Comparison of ENCODE assay signal across 29 cellular contexts in the genomic region with DNA sequence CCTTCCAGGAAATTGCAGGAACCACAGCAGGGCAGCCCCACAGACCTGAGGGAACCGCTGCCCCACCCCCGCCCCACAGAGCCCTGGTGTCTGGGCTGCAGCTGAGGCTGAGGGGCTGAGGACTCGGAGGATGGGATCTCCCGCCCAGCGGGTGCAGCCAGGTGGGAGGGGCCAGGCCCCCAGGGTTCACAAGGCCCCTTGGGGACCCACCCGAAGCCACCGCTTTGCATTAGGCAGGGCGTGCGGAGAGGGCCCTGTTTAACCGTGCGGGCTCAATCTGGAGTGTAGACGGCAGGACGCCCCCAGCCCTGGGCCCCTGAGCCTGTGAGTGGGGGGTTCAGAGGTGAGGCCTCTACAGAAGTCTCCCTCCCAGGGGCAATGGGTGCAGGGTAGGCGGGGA. TPM values are rescaled to one million over a fixed set of nuclear protein-coding genes. Genes with fewer than 3 reads are reported as not detected.
A peak's percentile ranks its signal among the peaks of the same experiment; 100 is the strongest.
DNase-seq lines count a peak whose midpoint lies in the region; ATAC-seq, FAIRE-seq and TF ChIP-seq lines count a peak whose summit lies in the region.
"Had no signal": no experiment of that assay in that cellular context is flagged by ENCODE, and none has a peak within 500 bp of the region (broad histone marks: within the 10 kb centered on the region; RNA-seq: fewer than 3 reads in every experiment).

No MANE protein-coding gene starts in this region.

- peaks cover 96% of the 10 kb centered on the region for H4K20me1 ChIP-seq in DND-41 (ENCODE audit: insufficient read depth, low read length)
- H4K20me1 ChIP-seq in IMR-90 (ENCODE audit: insufficient read depth, low read length) = peaks cover 66% of the 10 kb centered on the region
- H4K20me1 ChIP-seq in GM12878 (ENCODE audit: control insufficient read depth, insufficient read depth) = peaks cover 7% of the 10 kb centered on the region; the same call in 1 of the 2 replicates

- TF ChIP-seq RAD21 in IMR-90 (IDR thresholded peaks at IDR 0.05; ENCODE audit: low read length) (no peak), GM12878 (IDR thresholded peaks at IDR 0.05; ENCODE audit: insufficient read depth, low read depth, low read length) (no peak)

- H3K4me2 ChIP-seq in DND-41 (ENCODE audit: insufficient read depth, low read length) (no peak overlapping the region), IMR-90 (ENCODE audit: low read depth, low read length) (no peak overlapping the region), GM12878 (ENCODE audit: control insufficient read depth, insufficient read depth) (peak overlapping the region; percentile 17; the same call in 1 of the 2 replicates)
- H3K4me2 ChIP-seq: neural progenitor cell had no signal

- peak; percentile 52 for ATAC-seq in DND-41 (ENCODE audit: insufficient read depth, low read depth)
- no peak for ATAC-seq in IMR-90 (ENCODE audit: low read depth)
- no peak for ATAC-seq in GM12878
- ATAC-seq in natural killer cell = no peak
- ATAC-seq in GM21528 (IDR thresholded peaks at IDR 0.05; ENCODE audit: low FRiP score, unreplicated experiment) = no peak
- ATAC-seq: activated CD8-positive, alpha-beta memory T cell treated with anti-CD3 and anti-CD28 coated beads, Interleukin-2, amount 10 ng/mL, durations not matched to agents 7 days and 5 days; lower lobe of right lung; sciatic nerve; stimulated activated effector memory CD8-positive, alpha-beta T cell treated with anti-CD3 and anti-CD28 coated beads, Interleukin-12 subunit alpha, Interleukin-12 subunit beta, amount 100 ng/mL, for 72 hours had no signal

- H2AK9ac ChIP-seq in IMR-90 (replicated peaks; ENCODE audit: low read depth, low read length, poor library complexity) = peak overlapping the region; percentile 55

- dilution Hi-C loops in IMR-90 (cut with HindIII; ENCODE audit: low sequenced_read_pairs, unreplicated experiment) = no loop called here

- intact Hi-C loops in IMR-90 (cut with micrococcal nuclease) (no loop called here), GM12878 (cut with micrococcal nuclease; ENCODE audit: unreplicated experiment) (no loop called here), natural killer cell (cut with micrococcal nuclease) (loop anchor here (5.0 to 10.0 kb wide), 3 partner anchors 37 to 310 kb away; a partner anchor contains a TSS)

- POLR2A ChIA-PET in IMR-90 (lab: Charles Lee; ENCODE audit: unreplicated experiment) = no interaction called here
- POLR2A ChIA-PET in GM12878 (lab: Charles Lee) = no interaction called here

- no peak overlapping the region for H2BK5ac ChIP-seq in IMR-90 (ENCODE audit: low read depth, low read length, poor library complexity, severe bottlenecking)

- no peak overlapping the region for H2BK20ac ChIP-seq in IMR-90 (ENCODE audit: low read depth, low read length)

- peaks cover 99% of the 10 kb centered on the region for H3K79me2 ChIP-seq in DND-41 (ENCODE audit: insufficient read depth, low read length)
- peaks cover 33% of the 10 kb centered on the region for H3K79me2 ChIP-seq in GM12878 (ENCODE audit: control insufficient read depth, insufficient read depth, low read length)

- H4K5ac ChIP-seq in IMR-90 (ENCODE audit: low read depth, low read length) = no peak overlapping the region

- H2BK15ac ChIP-seq in IMR-90 (ENCODE audit: low read depth, low read length) = no peak overlapping the region

- no peak for TF ChIP-seq EP300 in GM12878 (IDR thresholded peaks at IDR 0.05; ENCODE audit: borderline replicate concordance in 1 of 2, control insufficient read depth in 1 of 2, low read depth in 2 of 2, low read length in 2 of 2)

- no peak overlapping the region for H3K4me3 ChIP-seq in DND-41 (ENCODE audit: low read depth in 1 of 2, low read length in 2 of 2)
- H3K4me3 ChIP-seq in IMR-90 (ENCODE audit: insufficient read depth, low read depth, low read length) = no peak overlapping the region
- no peak overlapping the region for H3K4me3 ChIP-seq in GM12878
- H3K4me3 ChIP-seq: neural progenitor cell had no signal

- H3K27me3 ChIP-seq in DND-41 (ENCODE audit: insufficient read depth, low read length, poor library complexity) (no peaks in the 10 kb centered on the region), IMR-90 (ENCODE audit: control insufficient read depth, insufficient read depth, low read length) (no peaks in the 10 kb centered on the region), GM12878 (replicated peaks in 1 of 2; ENCODE audit: control insufficient read depth in 2 of 2, insufficient read depth in 2 of 2, low read length in 1 of 2) (no peaks in the 10 kb centered on the region)
- H3K27me3 ChIP-seq: neural progenitor cell had no signal

- BruUV-seq in IMR-90 (replicated peaks; lab: Mats Ljungman, UMichigan) (no TSS peak), GM12878 (replicated peaks; lab: Mats Ljungman, UMichigan) (no TSS peak)

- no peak overlapping the region for H4K91ac ChIP-seq in IMR-90 (ENCODE audit: insufficient read depth, low read depth, low read length)

- CTCF ChIA-PET in IMR-90 (lab: Yijun Ruan, JAX) (no interaction called here), GM12878 (lab: Yijun Ruan, JAX) (no interaction called here)

- H3K27ac Mint-ChIP-seq in natural killer cell = peak overlapping the region in 1 of 2 donors; percentile 90
- H3K27ac Mint-ChIP-seq: progenitor cell of endocrine pancreas had no signal

- H3K4me1 Mint-ChIP-seq in natural killer cell = peaks cover 64 to 79% of the 10 kb centered on the region in 2 donors

- H3K23ac ChIP-seq in IMR-90 (ENCODE audit: low read depth, low read length) = no peak overlapping the region

- 90% methylated on average over 2 of the region's 14 CpGs; no CpG with 5 or more reads in 1 of the 2 experiments for WGBS in IMR-90 (ENCODE audit: extremely low coverage in 2 of 2, insufficient read length in 1 of 2), 2 experiments
- 47% methylated on average over 11 of the region's 14 CpGs for WGBS in GM12878 (ENCODE audit: insufficient coverage, insufficient replicate concordance, low lambda C conversion rate, missing lambda C conversion rate)

- no peak overlapping the region for H3K56ac ChIP-seq in IMR-90 (ENCODE audit: extremely low read depth, insufficient read depth, low read length)

- TF ChIP-seq CTCF in DND-41 (IDR thresholded peaks at IDR 0.05; ENCODE audit: borderline replicate concordance, extremely low read depth, low read length, poor library complexity, severe bottlenecking) (no peak), IMR-90 (conservative IDR thresholded peaks at IDR 0.05; ENCODE audit: low read depth, low read length) (no peak), GM12878 (IDR thresholded peaks at IDR 0.05 in 2 of 3, conservative IDR thresholded peaks at IDR 0.05 in 1 of 3; ENCODE audit: control insufficient read depth in 2 of 3, extremely low read depth in 1 of 3, insufficient read depth in 1 of 3, low read depth in 3 of 3, low read length in 3 of 3) (no peak), natural killer cell (IDR thresholded peaks at IDR 0.05) (no peak)

- H3K4ac ChIP-seq in IMR-90 (ENCODE audit: low read depth, low read length) = no peak overlapping the region

- H4K8ac ChIP-seq in IMR-90 (ENCODE audit: low read depth in 2 of 2, low read length in 2 of 2) = no peak overlapping the region

- H3K27me3 Mint-ChIP-seq in natural killer cell (ENCODE audit: low read depth in 2 of 2) = no peaks in the 10 kb centered on the region
- H3K27me3 Mint-ChIP-seq: activated CD8-positive, alpha-beta memory T cell treated with anti-CD3 and anti-CD28 coated beads, Interleukin-2, amount 10 ng/mL, durations not matched to agents 7 days and 5 days; progenitor cell of endocrine pancreas had no signal

- H3K79me1 ChIP-seq in IMR-90 (ENCODE audit: low read depth in 1 of 2, low read length in 2 of 2) = peaks cover 9 to 61% of the 10 kb centered on the region in 2 experiments

- H3K9me3 ChIP-seq in DND-41 (ENCODE audit: insufficient read depth, low read length, severe bottlenecking) (no peaks in the 10 kb centered on the region), IMR-90 (ENCODE audit: control insufficient read depth, insufficient read depth, low read length) (no peaks in the 10 kb centered on the region), GM12878 (replicated peaks; ENCODE audit: control insufficient read depth, insufficient read depth, low read length) (no peaks in the 10 kb centered on the region)
- H3K9me3 ChIP-seq: lower lobe of right lung had no signal

- H3K9ac ChIP-seq in DND-41 (ENCODE audit: low read depth, low read length) (no peak overlapping the region), IMR-90 (ENCODE audit: low read depth, low read length) (no peak overlapping the region), GM12878 (ENCODE audit: control insufficient read depth, insufficient read depth, low read length) (no peak overlapping the region)
- H3K9ac ChIP-seq: neural progenitor cell had no signal

- no peaks in the 10 kb centered on the region for H3K9me3 Mint-ChIP-seq in natural killer cell
- H3K9me3 Mint-ChIP-seq: neural progenitor cell; stimulated activated effector memory CD8-positive, alpha-beta T cell treated with anti-CD3 and anti-CD28 coated beads, Interleukin-12 subunit alpha, Interleukin-12 subunit beta, amount 100 ng/mL, for 72 hours; T-helper 1 cell treated with Interleukin-12 subunit alpha and Interleukin-12 subunit beta and Interleukin-4 antibody, amounts not matched to agents 30 μg/mL and 1 μg/mL, for 36 hours had no signal

- in situ Hi-C loops in IMR-90 (cut with MboI; ENCODE audit: low sequenced_read_pairs) (no loop called here), GM12878 (cut with MboI) (no loop called here)

- H2AFZ ChIP-seq in DND-41 (ENCODE audit: low read depth, low read length) (no peak overlapping the region), IMR-90 (replicated peaks; ENCODE audit: low read length, poor library complexity) (no peak overlapping the region), GM12878 (ENCODE audit: control insufficient read depth, low read depth, low read length) (no peak overlapping the region)
- H2AFZ ChIP-seq: neural progenitor cell had no signal

- RAD21 ChIA-PET in GM12878 (lab: Charles Lee; ENCODE audit: unreplicated experiment) = no interaction called here

- H2BK120ac ChIP-seq in IMR-90 (ENCODE audit: low read depth, low read length) = no peak overlapping the region

- H3K9me1 ChIP-seq in IMR-90 (ENCODE audit: insufficient read depth, low read length) = no peaks in the 10 kb centered on the region

- TF ChIP-seq POLR2A in IMR-90 (IDR thresholded peaks at IDR 0.05; ENCODE audit: low read depth, low read length) = no peak
- no peak for TF ChIP-seq POLR2A in GM12878 (IDR thresholded peaks at IDR 0.05; ENCODE audit: low read depth, low read length)

- no peak overlapping the region for H2AK5ac ChIP-seq in IMR-90 (ENCODE audit: low read depth, low read length)

- peaks cover 53% of the 10 kb centered on the region for H3K4me1 ChIP-seq in DND-41 (ENCODE audit: insufficient read depth, low read length)
- H3K4me1 ChIP-seq in IMR-90 (ENCODE audit: control insufficient read depth, insufficient read depth, low read length) = 0 out of 2 replicates have a peak, but pooled peaks cover 2% of the 10 kb centered on the region
- H3K4me1 ChIP-seq in GM12878 (ENCODE audit: control insufficient read depth, insufficient read depth, low read length) = peaks cover 65% of the 10 kb centered on the region

- no peaks in the 10 kb centered on the region for H3K36me3 Mint-ChIP-seq in natural killer cell

- H3K14ac ChIP-seq in IMR-90 (replicated peaks; ENCODE audit: low read depth, low read length) = no peak overlapping the region

- DNase-seq in DND-41 = peak; percentile 75
- DNase-seq in IMR-90 = no peak
- no peak for DNase-seq in GM12878 (ENCODE audit: low read depth, low spot score)
- no peak for DNase-seq in natural killer cell
- DNase-seq in cerebellum (ENCODE audit: low spot score) = no peak
- no peak for DNase-seq in superior temporal gyrus (ENCODE audit: extremely low spot score)
- DNase-seq: activated CD4-positive, alpha-beta T cell treated with anti-CD3 and anti-CD28 coated beads for 48 hours; activated CD8-positive, alpha-beta memory T cell treated with anti-CD3 and anti-CD28 coated beads, Interleukin-2, amount 10 ng/mL, durations not matched to agents 7 days and 5 days; activated naive CD4-positive, alpha-beta T cell; activated T-cell treated with anti-CD3 and anti-CD28 coated beads, Interleukin-2, amount 50 U/mL, for 48 hours; Calu3; cerebellar nuclear complex; DMS79 treated with DMSO at 0.1 percent for 48 hours; GOT3; kidney; lower lobe of right lung; NCI-H2029; NCI-H226; NCI-H748 treated with DMSO at 0.1 percent for 48 hours; RPMI8226; stimulated activated CD4-positive, alpha-beta T cell treated with anti-CD3 and anti-CD28 coated beads, Interleukin-4, amount 100 ng/mL, for 24 hours; substantia nigra had no signal

- H3K36me3 ChIP-seq in DND-41 (ENCODE audit: insufficient read depth, low read length) (peaks cover 90% of the 10 kb centered on the region), IMR-90 (ENCODE audit: control insufficient read depth, insufficient read depth, low read length) (peaks cover 25% of the 10 kb centered on the region; the same call in 1 of the 2 replicates), GM12878 (ENCODE audit: control insufficient read depth in 2 of 2, insufficient read depth in 2 of 2, low read length in 1 of 2) (peaks cover 0 to 16% of the 10 kb centered on the region in 2 experiments; a peak in 2 of 4 replicates)
- H3K36me3 ChIP-seq: neural progenitor cell had no signal

- peak overlapping the region; percentile 90 for H3K4me3 Mint-ChIP-seq in natural killer cell
- H3K4me3 Mint-ChIP-seq: activated CD8-positive, alpha-beta memory T cell treated with anti-CD3 and anti-CD28 coated beads, Interleukin-2, amount 10 ng/mL, durations not matched to agents 7 days and 5 days; neural progenitor cell; T-helper 1 cell treated with Interleukin-12 subunit alpha and Interleukin-12 subunit beta and Interleukin-4 antibody, amounts not matched to agents 30 μg/mL and 1 μg/mL, for 36 hours had no signal

- SMC1A ChIA-PET in GM12878 (lab: Charles Lee; ENCODE audit: uncharacterized antibody, unreplicated experiment) = no interaction called here

- no peak for FAIRE-seq in GM12878 (lab: Jason Lieb, UNC)
- FAIRE-seq: kidney, urothelium cell line had no signal

- H3K27ac ChIP-seq in DND-41 (ENCODE audit: low read length) = no peak overlapping the region
- H3K27ac ChIP-seq in IMR-90 (ENCODE audit: insufficient read depth, low read length) = no peak overlapping the region
- H3K27ac ChIP-seq in GM12878 (ENCODE audit: control insufficient read depth, insufficient read depth) = no peak overlapping the region
- H3K27ac ChIP-seq: neural progenitor cell had no signal

- no peak overlapping the region for H3K18ac ChIP-seq in IMR-90 (ENCODE audit: low read depth, low read length)

RNA-seq across cellular contexts. Expression of a gene that starts 10.8 kb away (rescaled TPM):
- total RNA-seq in IMR-90 (2012; rRNA removed) (1.8 and 2.5 TPM in 2 replicates), GM12878 (2014; rRNA removed) (6.9 and 9.7 TPM in 2 replicates), GM12878 (2014; rRNA removed; fragmentation: Illumina TruSeq; extraction: Trizol) (1.8 and 2.5 TPM in 2 replicates), GM12878 (2021) (38.6 and 40.0 TPM in 2 replicates), natural killer cell (100 to 1,000 TPM; 126 to 228 (median 192) TPM), cerebellum (35.2 TPM)
- polyA plus RNA-seq in IMR-90 (2012; rRNA removed) (6.0 and 6.9 TPM in 2 replicates), GM12878 (2011; rRNA removed) (1.4 TPM in 2 replicates), GM12878 (2014; fragmentation: Illumina TruSeq; extraction: Trizol) (1.1 and 2.7 TPM in 2 replicates), GM12878 (2014; fragmentation: Nextera tagmentation; extraction: Ambion mirVana) (under 1 TPM; 0.02 to 0.24 TPM), GM12878 (2014; rRNA removed) (12.4 and 12.7 TPM in 2 replicates), GM12878 (2016; fragmentation: Nextera tagmentation; extraction: Ambion mirVana) (1 to 10 TPM; 4.7 to 6.8 TPM)
- polyA plus RNA-seq in IMR-90 (2012; cell fraction: cytosol; rRNA removed) = 4.0 and 8.0 TPM in 2 replicates
- 19.2 and 42.7 TPM in 2 replicates for polyA plus RNA-seq in IMR-90 (2012; cell fraction: nucleus; rRNA removed; ENCODE audit: low replicate concordance)
- total RNA-seq in GM12878 (2013; cell fraction: nucleolus; rRNA removed) = 114 and 132 TPM in 2 replicates
- polyA plus RNA-seq in GM12878 (2011; ENCODE audit: low read depth) = 2.6 TPM
- 4.7 and 4.9 TPM in 2 replicates for polyA plus RNA-seq in GM12878 (2011; cell fraction: cytosol; rRNA removed)
- 31.3 and 51.1 TPM in 2 replicates for polyA plus RNA-seq in GM12878 (2011; cell fraction: nucleus; rRNA removed)
- 7.3 and 8.7 TPM in 2 replicates for polyA plus RNA-seq in GM12878 (2012)
- polyA minus RNA-seq in GM12878 (2011; rRNA and poly(A)+ RNA removed) = 4.2 and 12.3 TPM in 2 replicates
- polyA minus RNA-seq in GM12878 (2011; cell fraction: cytosol; rRNA and poly(A)+ RNA removed) = 20.2 and 32.2 TPM in 2 replicates
- polyA minus RNA-seq in GM12878 (2011; cell fraction: nucleus; rRNA and poly(A)+ RNA removed) = 14.4 and 23.8 TPM in 2 replicates

RNA-seq across cellular contexts. Expression of a gene that starts 52.2 kb away (rescaled TPM):
- total RNA-seq in IMR-90 (2012; rRNA removed) (12.2 and 12.8 TPM in 2 replicates), GM12878 (2014; rRNA removed) (14.7 and 17.6 TPM in 2 replicates), GM12878 (2014; rRNA removed; fragmentation: Illumina TruSeq; extraction: Trizol) (8.3 and 10.0 TPM in 2 replicates), GM12878 (2021) (52.6 and 59.1 TPM in 2 replicates), natural killer cell (10 to 100 TPM; 84.3 to 89.0 (median 87.1) TPM), cerebellum (18.4 TPM)
- polyA plus RNA-seq in IMR-90 (2012; rRNA removed) (42.2 and 48.1 TPM in 2 replicates), GM12878 (2011; rRNA removed) (7.3 and 9.9 TPM in 2 replicates), GM12878 (2014; fragmentation: Illumina TruSeq; extraction: Trizol) (26.5 and 36.0 TPM in 2 replicates), GM12878 (2014; fragmentation: Nextera tagmentation; extraction: Ambion mirVana) (10 to 100 TPM; 12.4 to 16.6 TPM), GM12878 (2014; rRNA removed) (25.9 and 28.0 TPM in 2 replicates), GM12878 (2016; fragmentation: Nextera tagmentation; extraction: Ambion mirVana) (10 to 100 TPM; 44.6 to 44.7 TPM)
- polyA plus RNA-seq in IMR-90 (2012; cell fraction: cytosol; rRNA removed) = 26.9 and 29.1 TPM in 2 replicates
- 106 and 130 TPM in 2 replicates for polyA plus RNA-seq in IMR-90 (2012; cell fraction: nucleus; rRNA removed; ENCODE audit: low replicate concordance)
- 45.7 and 51.6 TPM in 2 replicates for total RNA-seq in GM12878 (2013; cell fraction: nucleolus; rRNA removed)
- polyA plus RNA-seq in GM12878 (2011; ENCODE audit: low read depth) = 36.4 TPM
- 12.3 and 18.3 TPM in 2 replicates for polyA plus RNA-seq in GM12878 (2011; cell fraction: cytosol; rRNA removed)
- polyA plus RNA-seq in GM12878 (2011; cell fraction: nucleus; rRNA removed) = 44.9 and 59.4 TPM in 2 replicates
- 40.1 and 41.6 TPM in 2 replicates for polyA plus RNA-seq in GM12878 (2012)
- polyA minus RNA-seq in GM12878 (2011; rRNA and poly(A)+ RNA removed) = 9.8 and 13.4 TPM in 2 replicates
- polyA minus RNA-seq in GM12878 (2011; cell fraction: cytosol; rRNA and poly(A)+ RNA removed) = 19.6 and 20.7 TPM in 2 replicates
- polyA minus RNA-seq in GM12878 (2011; cell fraction: nucleus; rRNA and poly(A)+ RNA removed) = 11.8 and 19.4 TPM in 2 replicates
